In genomic region chr19:15899561-15899960, GRCh38 we compare ENCODE assay signal across 9 cellular contexts. TPM values are rescaled to one million over a fixed set of nuclear protein-coding genes. Genes with fewer than 3 reads are reported as not detected.
"Had no signal": no experiment of that assay in that cellular context is flagged by ENCODE, and none has a peak within 500 bp of the region (broad histone marks: within the 10 kb centered on the region; RNA-seq: fewer than 3 reads in every experiment).

No MANE protein-coding gene starts in this region.

RNA-seq across cellular contexts. Expression of gene CYP4F2, which starts 1.7 kb away (rescaled TPM):
- total RNA-seq: activated CD4-positive, alpha-beta T cell treated with anti-CD3 and anti-CD28 coated beads for 36 hours; activated CD4-positive, alpha-beta T cell treated with anti-CD3 and anti-CD28 coated beads, Interleukin-2, amount 10 ng/mL, durations not matched to agents 7 days and 5 days; activated T-cell treated with anti-CD3 and anti-CD28 coated beads, Interleukin-2, amount 50 U/mL, for 4 hours; adrenal gland; astrocyte; body of pancreas; RPMI7951; SJCRH30 had no signal

RNA-seq across cellular contexts. Expression of gene CYP4F11, which starts 34.8 kb away (rescaled TPM):
- total RNA-seq: activated CD4-positive, alpha-beta T cell treated with anti-CD3 and anti-CD28 coated beads for 36 hours; activated CD4-positive, alpha-beta T cell treated with anti-CD3 and anti-CD28 coated beads, Interleukin-2, amount 10 ng/mL, durations not matched to agents 7 days and 5 days; astrocyte; RPMI7951; SJCRH30 had no signal

RNA-seq across cellular contexts. Expression of gene OR10H4, which starts 49.2 kb away (rescaled TPM):
- total RNA-seq: activated CD4-positive, alpha-beta T cell treated with anti-CD3 and anti-CD28 coated beads for 36 hours; activated CD4-positive, alpha-beta T cell treated with anti-CD3 and anti-CD28 coated beads, Interleukin-2, amount 10 ng/mL, durations not matched to agents 7 days and 5 days; activated T-cell treated with anti-CD3 and anti-CD28 coated beads, Interleukin-2, amount 50 U/mL, for 4 hours; adrenal gland; astrocyte; body of pancreas; bronchial epithelial cell; RPMI7951; SJCRH30 had no signal
